Comparison of ENCODE assay signal across 9 cellular contexts in the genomic region with DNA sequence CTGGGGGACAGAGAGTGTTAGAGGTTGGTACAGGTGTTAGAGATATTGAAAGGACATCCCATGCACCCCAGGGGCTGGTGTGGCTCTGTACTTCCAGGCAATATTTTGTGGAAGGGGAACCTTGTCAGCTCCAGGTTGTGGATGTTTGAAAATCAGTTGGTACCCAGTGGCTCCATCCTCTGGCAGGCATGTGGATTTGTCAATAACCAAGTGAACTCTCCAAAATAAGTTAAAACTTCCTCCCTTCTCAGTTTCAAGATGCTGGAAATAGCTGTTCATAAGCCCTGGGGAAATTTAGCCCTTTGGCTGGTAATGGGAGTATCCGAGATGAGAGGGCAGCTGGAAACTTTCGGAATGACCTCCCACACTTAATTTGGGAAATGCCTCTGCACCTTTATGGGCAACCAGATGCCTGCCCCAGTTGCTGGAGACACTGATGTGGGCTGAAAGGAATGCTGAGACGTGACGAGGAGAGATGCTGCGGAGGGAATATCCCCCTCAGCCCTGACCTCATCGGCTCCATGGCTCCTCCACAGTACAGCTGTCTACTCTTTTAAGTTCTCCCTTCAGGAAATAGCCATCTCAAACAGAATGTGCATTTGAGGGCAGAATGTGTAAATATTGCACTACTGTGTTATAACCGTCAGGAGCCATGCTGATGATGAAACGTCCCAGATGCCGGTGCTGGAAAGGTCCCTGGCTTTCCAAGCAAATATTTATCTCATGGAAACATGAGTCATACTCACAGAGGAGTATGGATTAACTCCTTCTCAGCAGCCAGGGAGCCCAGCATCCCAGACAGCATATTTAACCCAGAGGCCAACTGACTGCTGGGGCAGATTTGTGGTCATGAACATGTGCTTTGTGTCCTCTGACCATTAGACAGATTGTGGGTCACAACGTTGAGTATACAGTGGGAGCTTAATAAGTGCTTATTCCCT. TPM values are rescaled to one million over a fixed set of nuclear protein-coding genes. Genes with fewer than 3 reads are reported as not detected.
DNase-seq lines count a peak whose midpoint lies in the region; ATAC-seq and TF ChIP-seq lines count a peak whose summit lies in the region.
"Had no signal": no experiment of that assay in that cellular context is flagged by ENCODE, and none has a peak within 500 bp of the region (broad histone marks: within the 10 kb centered on the region; RNA-seq: fewer than 3 reads in every experiment).

No MANE protein-coding gene starts in this region.

- TF ChIP-seq CTCF in body of pancreas (IDR thresholded peaks at IDR 0.05): no peak
- peak; percentile 11 to 47 (median 32) for TF ChIP-seq CTCF in uterus (IDR thresholded peaks at IDR 0.05)

- WGBS in body of pancreas, 2 donors: 32 to 34% methylated on average over 10 of the region's 10 CpGs

- no peaks in the 10 kb centered on the region for H3K9me3 ChIP-seq in body of pancreas
- no peaks in the 10 kb centered on the region for H3K9me3 ChIP-seq in uterus

- no peaks in the 10 kb centered on the region for H3K27me3 ChIP-seq in body of pancreas
- no peaks in the 10 kb centered on the region for H3K27me3 ChIP-seq in uterus

- DNase-seq in NOMO-1 (lab: John Stamatoyannopoulos, UW; ENCODE audit: unreplicated experiment in 2 of 2) (peak; percentile 1 to 3), NOMO-1 treated with dmso at 0.1 percent for 144 hours (lab: John Stamatoyannopoulos, UW; ENCODE audit: unreplicated experiment) (no peak), body of pancreas (peak in 3 of 4 donors; percentile 26 to 72 (median 52)), left kidney (ENCODE audit: low read depth, low spot score) (peak; percentile 75), uterus (peak; percentile 78 to 83), NCI-H1436 (lab: John Stamatoyannopoulos, UW) (no peak), T-helper 9 cell (no peak), pons (ENCODE audit: low spot score) (no peak)
- DNase-seq: CD4-positive, CD25-positive, alpha-beta regulatory T cell had no signal

- H3K36me3 ChIP-seq in body of pancreas (replicated peaks in 1 of 2; ENCODE audit: insufficient read depth in 1 of 2, low read depth in 2 of 2) (no peaks in the 10 kb centered on the region), uterus (no peaks in the 10 kb centered on the region)

- H3K27ac ChIP-seq in body of pancreas: peak overlapping the region in 1 of 4 donors; percentile 32
- peak overlapping the region; percentile 77 to 84 for H3K27ac ChIP-seq in uterus

- TF ChIP-seq POLR2A in body of pancreas (IDR thresholded peaks at IDR 0.05) (no peak), uterus (IDR thresholded peaks at IDR 0.05) (no peak)

- intact Hi-C loops in body of pancreas (cut with DNase I): no loop called here
- intact Hi-C loops in uterus (cut with DNase I; ENCODE audit: low total_unique reads): no loop called here

- H3K4me1 ChIP-seq in body of pancreas: no peaks in the 10 kb centered on the region
- peaks cover 0 to 7% of the 10 kb centered on the region in 2 donors for H3K4me1 ChIP-seq in uterus

- H3K4me3 ChIP-seq in body of pancreas (no peak overlapping the region), uterus (no peak overlapping the region)

- ATAC-seq in body of pancreas: peak; percentile 68

RNA-seq across cellular contexts. Expression of a gene that starts 29.5 kb away (rescaled TPM):
- total RNA-seq in body of pancreas (10 to 100 TPM in 1 of 2 donors, 1 to 10 TPM in 1; 7.6 to 23.9 TPM), uterus (100 to 1,000 TPM in 1 of 4 donors, 10 to 100 TPM in 3; 27.9 to 293 (median 38.7) TPM)

Comparison
In these comparisons a context has a peak if more than half of its experiments do, and no peak if none do; other contexts are left out.
1. DNase-seq: peak in NOMO-1 (2 of 2), body of pancreas (3 of 4), left kidney (single experiment) and uterus (2 of 2); none in NOMO-1 treated with dmso at 0.1 percent for 144 hours (single experiment), NCI-H1436 (single experiment), T-helper 9 cell (single experiment) and pons (single experiment).
2. CTCF ChIP-seq: peak in uterus (4 of 4); none in body of pancreas (0 of 7).